Comparison of ENCODE assay signal across 8 cellular contexts in genomic region chr2:172253190-172254052, GRCh38.
DNase-seq lines count a peak whose midpoint lies in the region; ATAC-seq and TF ChIP-seq lines count a peak whose summit lies in the region.

No MANE protein-coding gene starts in this region.

- TF ChIP-seq CTCF in left lung (IDR thresholded peaks at IDR 0.05), result no peak

- H3K36me3 ChIP-seq in SJSA1 (no peaks in the 10 kb centered on the region), left lung (no peaks in the 10 kb centered on the region)

- H3K4me1 ChIP-seq in SJSA1 (replicated peaks), result peaks cover 57% of the 10 kb centered on the region
- peaks cover 3 to 20% of the 10 kb centered on the region in 2 donors for H3K4me1 ChIP-seq in left lung

- no peak overlapping the region for H3K4me3 ChIP-seq in SJSA1
- no peak overlapping the region for H3K4me3 ChIP-seq in left lung

- H3K9me3 ChIP-seq in SJSA1 (replicated peaks), result no peaks in the 10 kb centered on the region
- no peaks in the 10 kb centered on the region for H3K9me3 ChIP-seq in left lung

- DNase-seq in NCI-H1436 treated with DMSO at 0.1 percent for 48 hours (lab: John Stamatoyannopoulos, UW), result peak; percentile 14
- DNase-seq in NCI-H1436 (lab: John Stamatoyannopoulos, UW), result no peak
- DNase-seq in SJSA1 (ENCODE audit: low read depth in 1 of 2, low spot score in 2 of 2), result peak; percentile 96 to 97
- DNase-seq in astrocyte of the hippocampus (ENCODE audit: low read depth, low spot score), result peak; percentile 98
- DNase-seq in left lung, result peak; percentile 46 to 81
- DNase-seq in stimulated activated CD8-positive, alpha-beta memory T cell treated with anti-CD3 and anti-CD28 coated beads, Interleukin-4, amount 100 ng/mL, for 24 hours (ENCODE audit: low read depth), result peak; percentile 61
- no peak for DNase-seq in GM19240 (ENCODE audit: insufficient read length, low spot score)

- H3K27me3 ChIP-seq in SJSA1 (replicated peaks) (no peaks in the 10 kb centered on the region), left lung (no peaks in the 10 kb centered on the region)

- H3K27ac ChIP-seq in SJSA1, result peak overlapping the region; percentile 89
- H3K27ac ChIP-seq in left lung, result peak overlapping the region in 1 of 2 donors; percentile 63

- intact Hi-C loops in left lung (cut with DNase I), result no loop called here

- ATAC-seq in left lung (peak; percentile 93), GM19324 (IDR thresholded peaks at IDR 0.05; ENCODE audit: low FRiP score, unreplicated experiment) (no peak)

Comparison
In these comparisons a context has a peak if more than half of its experiments do, and no peak if none do; other contexts are left out.
1. DNase-seq: peak in NCI-H1436 treated with DMSO at 0.1 percent for 48 hours (single experiment), SJSA1 (2 of 2), astrocyte of the hippocampus (single experiment), left lung (2 of 2) and stimulated activated CD8-positive, alpha-beta memory T cell treated with anti-CD3 and anti-CD28 coated beads, Interleukin-4, amount 100 ng/mL, for 24 hours (single experiment); none in NCI-H1436 (single experiment) and GM19240 (single experiment).